10 cellular contexts compared by ENCODE assay signal in the genomic region with DNA sequence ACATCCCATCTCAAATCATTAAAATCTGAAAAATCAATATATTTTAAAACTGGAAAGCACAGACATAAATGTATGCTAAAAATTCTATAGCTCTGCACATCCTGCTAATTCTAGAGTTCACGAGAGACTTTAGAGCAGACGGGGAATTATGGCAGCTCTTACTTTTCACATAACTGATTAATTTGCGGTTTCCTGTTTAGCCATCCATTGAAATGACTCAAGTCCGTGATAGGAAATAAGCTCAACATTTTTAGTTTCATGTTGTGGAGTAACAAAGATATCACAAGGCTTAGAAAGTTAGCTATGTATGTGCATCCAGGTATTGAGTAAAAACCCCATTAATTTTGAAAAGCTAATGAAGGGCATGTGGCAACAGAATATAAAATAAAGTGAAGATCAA.
A peak's percentile ranks its signal among the peaks of the same experiment; 100 is the strongest.
DNase-seq lines count a peak whose midpoint lies in the region; ATAC-seq and TF ChIP-seq lines count a peak whose summit lies in the region.
"Had no signal": no experiment of that assay in that cellular context is flagged by ENCODE, and none has a peak within 500 bp of the region (broad histone marks: within the 10 kb centered on the region; RNA-seq: fewer than 3 reads in every experiment).

No MANE protein-coding gene starts in this region.

- TF ChIP-seq CTCF in progenitor cell of endocrine pancreas (IDR thresholded peaks at IDR 0.05; ENCODE audit: unreplicated experiment) = no peak

- H3K27ac Mint-ChIP-seq in activated CD4-positive, alpha-beta T cell treated with anti-CD3 and anti-CD28 coated beads for 36 hours = no peak overlapping the region
- peak overlapping the region; percentile 9 for H3K27ac Mint-ChIP-seq in activated CD4-positive, alpha-beta memory T cell treated with anti-CD3 and anti-CD28 coated beads, Interleukin-2, amount 10 ng/mL, durations not matched to agents 7 days and 5 days
- peak overlapping the region; percentile 92 for H3K27ac Mint-ChIP-seq in progenitor cell of endocrine pancreas
- H3K27ac Mint-ChIP-seq in naive thymus-derived CD4-positive, alpha-beta T cell = peak overlapping the region in 1 of 9 donors; percentile 3
- H3K27ac Mint-ChIP-seq: stimulated activated memory B cell treated with anti-CD40 and anti-IgM and Interleukin-4, amounts not matched to agents 10 μg/mL and 1 μg/mL and 100 μg/mL, for 72 hours had no signal

- CTCF ChIA-PET in activated CD4-positive, alpha-beta T cell treated with anti-CD3 and anti-CD28 coated beads for 36 hours (lab: Charles Lee) = interaction anchor here (0.6 to 1.2 kb wide), 7 partner anchors 10 to 181 kb away, joined by 3 to 4 read pairs (median 3); no protein-coding TSS in a partner anchor
- CTCF ChIA-PET in activated CD4-positive, alpha-beta memory T cell treated with anti-CD3 and anti-CD28 coated beads, Interleukin-2, amount 10 ng/mL, durations not matched to agents 7 days and 5 days (lab: Charles Lee) = interaction anchor here (1.0 to 1.3 kb wide), 3 partner anchors 17 to 72 kb away, joined by 3 to 4 read pairs (median 3); no protein-coding TSS in a partner anchor
- CTCF ChIA-PET in naive thymus-derived CD4-positive, alpha-beta T cell (lab: Charles Lee) = no interaction called here

- POLR2A ChIA-PET in activated CD4-positive, alpha-beta T cell treated with anti-CD3 and anti-CD28 coated beads for 36 hours (lab: Charles Lee) = no interaction called here
- POLR2A ChIA-PET in activated CD4-positive, alpha-beta memory T cell treated with anti-CD3 and anti-CD28 coated beads, Interleukin-2, amount 10 ng/mL, durations not matched to agents 7 days and 5 days (lab: Charles Lee) = interaction anchor here (1.1 kb wide), 1 partner anchor 124 kb away, joined by 3 read pairs; a partner anchor contains a TSS
- POLR2A ChIA-PET in naive thymus-derived CD4-positive, alpha-beta T cell (lab: Charles Lee) = interaction anchor here (0.6 kb wide), 1 partner anchor 151 kb away, joined by 3 read pairs; no protein-coding TSS in a partner anchor

- no peaks in the 10 kb centered on the region for H3K27me3 ChIP-seq in naive thymus-derived CD4-positive, alpha-beta T cell (ENCODE audit: control insufficient read depth in 2 of 2, insufficient read depth in 2 of 2, low read length in 2 of 2)

- H3K36me3 Mint-ChIP-seq in activated CD4-positive, alpha-beta T cell treated with anti-CD3 and anti-CD28 coated beads for 36 hours (ENCODE audit: low read depth) = no peaks in the 10 kb centered on the region
- peaks cover 7% of the 10 kb centered on the region for H3K36me3 Mint-ChIP-seq in activated CD4-positive, alpha-beta memory T cell treated with anti-CD3 and anti-CD28 coated beads, Interleukin-2, amount 10 ng/mL, durations not matched to agents 7 days and 5 days (ENCODE audit: low read depth)
- peaks cover 24% of the 10 kb centered on the region for H3K36me3 Mint-ChIP-seq in progenitor cell of endocrine pancreas (ENCODE audit: insufficient read depth)
- peaks cover 0 to 29% (median 0%) of the 10 kb centered on the region in 5 donors for H3K36me3 Mint-ChIP-seq in naive thymus-derived CD4-positive, alpha-beta T cell
- H3K36me3 Mint-ChIP-seq: stimulated activated memory B cell treated with anti-CD40 and anti-IgM and Interleukin-4, amounts not matched to agents 10 μg/mL and 1 μg/mL and 100 μg/mL, for 72 hours had no signal

- H3K9me3 Mint-ChIP-seq in activated CD4-positive, alpha-beta T cell treated with anti-CD3 and anti-CD28 coated beads for 36 hours (ENCODE audit: low read depth) = no peaks in the 10 kb centered on the region
- peaks cover 3% of the 10 kb centered on the region for H3K9me3 Mint-ChIP-seq in activated CD4-positive, alpha-beta memory T cell treated with anti-CD3 and anti-CD28 coated beads, Interleukin-2, amount 10 ng/mL, durations not matched to agents 7 days and 5 days
- no peaks in the 10 kb centered on the region for H3K9me3 Mint-ChIP-seq in progenitor cell of endocrine pancreas (ENCODE audit: low read depth)
- peaks cover 0 to 7% (median 0%) of the 10 kb centered on the region in 11 donors for H3K9me3 Mint-ChIP-seq in naive thymus-derived CD4-positive, alpha-beta T cell

- no peaks in the 10 kb centered on the region for H3K36me3 ChIP-seq in naive thymus-derived CD4-positive, alpha-beta T cell (ENCODE audit: control insufficient read depth in 2 of 3, insufficient read depth in 3 of 3, low read length in 3 of 3)

- H3K4me1 ChIP-seq in naive thymus-derived CD4-positive, alpha-beta T cell (ENCODE audit: control insufficient read depth in 2 of 2, insufficient read depth in 2 of 2, low read length in 2 of 2) = no peaks in the 10 kb centered on the region

- no peak overlapping the region for H3K27ac ChIP-seq in naive thymus-derived CD4-positive, alpha-beta T cell (ENCODE audit: low read depth, low read length)

- DNase-seq in activated CD4-positive, alpha-beta T cell treated with anti-CD3 and anti-CD28 coated beads for 36 hours = no peak
- DNase-seq in activated CD4-positive, alpha-beta T cell treated with anti-CD3 and anti-CD28 coated beads for 48 hours = no peak
- no peak for DNase-seq in activated CD4-positive, alpha-beta memory T cell treated with anti-CD3 and anti-CD28 coated beads, Interleukin-2, amount 10 ng/mL, durations not matched to agents 7 days and 5 days
- no peak for DNase-seq in progenitor cell of endocrine pancreas (ENCODE audit: low spot score, unreplicated experiment)
- DNase-seq in NK-92 (lab: John Stamatoyannopoulos, UW; ENCODE audit: unreplicated experiment) = no peak
- no peak for DNase-seq in naive thymus-derived CD4-positive, alpha-beta T cell
- DNase-seq: NCI-H1694 had no signal

- no peaks in the 10 kb centered on the region for H3K27me3 Mint-ChIP-seq in activated CD4-positive, alpha-beta T cell treated with anti-CD3 and anti-CD28 coated beads for 36 hours
- no peaks in the 10 kb centered on the region for H3K27me3 Mint-ChIP-seq in activated CD4-positive, alpha-beta memory T cell treated with anti-CD3 and anti-CD28 coated beads, Interleukin-2, amount 10 ng/mL, durations not matched to agents 7 days and 5 days
- H3K27me3 Mint-ChIP-seq in progenitor cell of endocrine pancreas = no peaks in the 10 kb centered on the region
- H3K27me3 Mint-ChIP-seq in naive thymus-derived CD4-positive, alpha-beta T cell = peaks cover 0 to 4% (median 0%) of the 10 kb centered on the region in 5 donors

- ATAC-seq in activated CD4-positive, alpha-beta T cell treated with anti-CD3 and anti-CD28 coated beads for 36 hours = peak; percentile 77
- ATAC-seq in HG03457 (IDR thresholded peaks at IDR 0.05; ENCODE audit: unreplicated experiment) = peak; percentile 85
- ATAC-seq in naive thymus-derived CD4-positive, alpha-beta T cell = no peak
- no peak for ATAC-seq in HG02642 (IDR thresholded peaks at IDR 0.05; ENCODE audit: poor library complexity, unreplicated experiment)
- ATAC-seq: stimulated activated memory B cell treated with anti-CD40 and anti-IgM and Interleukin-4, amounts not matched to agents 10 μg/mL and 1 μg/mL and 100 μg/mL, for 72 hours had no signal

- H3K4me3 ChIP-seq in naive thymus-derived CD4-positive, alpha-beta T cell (ENCODE audit: low read length) = no peak overlapping the region

- intact Hi-C loops in activated CD4-positive, alpha-beta T cell treated with anti-CD3 and anti-CD28 coated beads for 36 hours (cut with DNase I, micrococcal nuclease) = no loop called here
- intact Hi-C loops in naive thymus-derived CD4-positive, alpha-beta T cell (cut with micrococcal nuclease) = loop anchor here in 1 of 2 donors (2.0 kb wide), 1 partner anchor 23 kb away; no protein-coding TSS in a partner anchor

- no peak overlapping the region for H3K4me3 Mint-ChIP-seq in activated CD4-positive, alpha-beta T cell treated with anti-CD3 and anti-CD28 coated beads for 36 hours
- H3K4me3 Mint-ChIP-seq in activated CD4-positive, alpha-beta memory T cell treated with anti-CD3 and anti-CD28 coated beads, Interleukin-2, amount 10 ng/mL, durations not matched to agents 7 days and 5 days = no peak overlapping the region
- H3K4me3 Mint-ChIP-seq in progenitor cell of endocrine pancreas (ENCODE audit: low read depth) = no peak overlapping the region
- no peak overlapping the region for H3K4me3 Mint-ChIP-seq in naive thymus-derived CD4-positive, alpha-beta T cell
- H3K4me3 Mint-ChIP-seq: stimulated activated memory B cell treated with anti-CD40 and anti-IgM and Interleukin-4, amounts not matched to agents 10 μg/mL and 1 μg/mL and 100 μg/mL, for 72 hours had no signal

- H3K4me1 Mint-ChIP-seq in activated CD4-positive, alpha-beta T cell treated with anti-CD3 and anti-CD28 coated beads for 36 hours = peaks cover 12% of the 10 kb centered on the region
- H3K4me1 Mint-ChIP-seq in activated CD4-positive, alpha-beta memory T cell treated with anti-CD3 and anti-CD28 coated beads, Interleukin-2, amount 10 ng/mL, durations not matched to agents 7 days and 5 days = peaks cover 39% of the 10 kb centered on the region
- peaks cover 12% of the 10 kb centered on the region for H3K4me1 Mint-ChIP-seq in progenitor cell of endocrine pancreas (ENCODE audit: low read depth)
- H3K4me1 Mint-ChIP-seq in naive thymus-derived CD4-positive, alpha-beta T cell = peaks cover 0 to 44% (median 4%) of the 10 kb centered on the region in 7 donors
- H3K4me1 Mint-ChIP-seq: stimulated activated memory B cell treated with anti-CD40 and anti-IgM and Interleukin-4, amounts not matched to agents 10 μg/mL and 1 μg/mL and 100 μg/mL, for 72 hours had no signal

- H3K9me3 ChIP-seq in naive thymus-derived CD4-positive, alpha-beta T cell (ENCODE audit: control insufficient read depth in 2 of 3, low read length in 3 of 3) = no peaks in the 10 kb centered on the region

Comparison
In these comparisons a context has a peak if more than half of its experiments do, and no peak if none do; other contexts are left out.
1. ATAC-seq: peak in activated CD4-positive, alpha-beta T cell treated with anti-CD3 and anti-CD28 coated beads for 36 hours (single experiment) and HG03457 (single experiment); none in naive thymus-derived CD4-positive, alpha-beta T cell (single experiment) and HG02642 (single experiment).